In genomic region chr1:47907192-47907528, GRCh38 we compare ENCODE assay signal across 29 cellular contexts.
"Had no signal": no experiment of that assay in that cellular context is flagged by ENCODE, and none has a peak within 500 bp of the region (broad histone marks: within the 10 kb centered on the region; RNA-seq: fewer than 3 reads in every experiment).

No MANE protein-coding gene starts in this region.

- DNase-seq: dorsolateral prefrontal cortex; effector CD8-positive, alpha-beta T cell; foreskin keratinocyte; heart left ventricle; kidney; mucosa of descending colon; naive B cell; right lobe of liver; stimulated activated CD4-positive, alpha-beta T cell treated with anti-CD3 and anti-CD28 coated beads, Interleukin-12 subunit alpha, Interleukin-12 subunit beta, amount 100 ng/mL, for 4 hours; stimulated activated CD4-positive, alpha-beta T cell treated with anti-CD3 and anti-CD28 coated beads, Interleukin-1b, Interleukin-23, amount 100 ng/mL, for 48 hours; stimulated activated CD4-positive, alpha-beta T cell treated with anti-CD3 and anti-CD28 coated beads, Interleukin-4, amount 100 ng/mL, for 1 hour; stimulated activated CD8-positive, alpha-beta memory T cell treated with anti-CD3 and anti-CD28 coated beads, Interleukin-4, amount 100 ng/mL, for 48 hours; stimulated activated naive CD4-positive, alpha-beta T cell; stimulated activated naive CD8-positive, alpha-beta T cell treated with anti-CD3 and anti-CD28 coated beads, Interleukin-15, amount 100 ng/mL, for 72 hours; thyroid gland had no signal

- H3K27ac Mint-ChIP-seq: memory B cell; naive B cell; natural killer cell treated with Interleukin-12 subunit alpha and Interleukin-12 subunit beta and Interleukin-15 and Interleukin-18, amount 100 ng/mL, for 72 hours; progenitor cell of endocrine pancreas had no signal

- H3K9me3 Mint-ChIP-seq: memory B cell; natural killer cell treated with Interleukin-12 subunit alpha and Interleukin-12 subunit beta and Interleukin-15 and Interleukin-18, amount 100 ng/mL, for 72 hours; neural crest cell; stimulated activated naive CD8-positive, alpha-beta T cell treated with anti-CD3 and anti-CD28 coated beads, Interleukin-15, amount 100 ng/mL, for 72 hours had no signal

- H3K36me3 Mint-ChIP-seq: memory B cell; naive B cell; natural killer cell treated with Interleukin-12 subunit alpha and Interleukin-12 subunit beta and Interleukin-15 and Interleukin-18, amount 100 ng/mL, for 72 hours had no signal

- H3K4me1 ChIP-seq: foreskin keratinocyte, heart left ventricle, parathyroid adenoma, right lobe of liver, suprapubic skin had no signal

- H3K9me3 ChIP-seq: esophagus muscularis mucosa, gastroesophageal sphincter, heart left ventricle, mucosa of descending colon, right lobe of liver, suprapubic skin, thyroid gland, upper lobe of left lung had no signal

- H3K27me3 ChIP-seq: esophagus muscularis mucosa, foreskin keratinocyte, gastroesophageal sphincter, heart left ventricle, hepatocyte, right lobe of liver, suprapubic skin, thyroid gland, upper lobe of left lung had no signal

- H3K27ac ChIP-seq: dorsolateral prefrontal cortex, foreskin keratinocyte, gastroesophageal sphincter, heart left ventricle, parathyroid adenoma, right lobe of liver, suprapubic skin, thyroid gland, upper lobe of left lung had no signal

- H3K4me3 ChIP-seq: dorsolateral prefrontal cortex, esophagus muscularis mucosa, gastroesophageal sphincter, heart left ventricle, hepatocyte, lung, mucosa of descending colon, right lobe of liver, smooth muscle cell, suprapubic skin, thyroid gland, upper lobe of left lung had no signal

- FAIRE-seq: kidney, urothelium cell line had no signal

- ATAC-seq: foreskin keratinocyte; gastroesophageal sphincter; heart left ventricle; left lobe of liver; mucosa of descending colon; natural killer cell treated with Interleukin-12 subunit alpha and Interleukin-12 subunit beta and Interleukin-15 and Interleukin-18, amount 100 ng/mL, for 72 hours; stimulated activated naive CD8-positive, alpha-beta T cell treated with anti-CD3 and anti-CD28 coated beads, Interleukin-15, amount 100 ng/mL, for 72 hours had no signal

- H3K27me3 Mint-ChIP-seq: progenitor cell of endocrine pancreas had no signal

- H3K4me3 Mint-ChIP-seq: memory B cell; naive B cell; natural killer cell treated with Interleukin-12 subunit alpha and Interleukin-12 subunit beta and Interleukin-15 and Interleukin-18, amount 100 ng/mL, for 72 hours; neural crest cell; stimulated activated naive CD8-positive, alpha-beta T cell treated with anti-CD3 and anti-CD28 coated beads, Interleukin-15, amount 100 ng/mL, for 72 hours had no signal

- H3K36me3 ChIP-seq: esophagus muscularis mucosa, gastroesophageal sphincter, heart left ventricle, right lobe of liver, suprapubic skin, thyroid gland, upper lobe of left lung had no signal

- H3K4me1 Mint-ChIP-seq: memory B cell; naive B cell; stimulated activated naive CD8-positive, alpha-beta T cell treated with anti-CD3 and anti-CD28 coated beads, Interleukin-15, amount 100 ng/mL, for 72 hours had no signal
